ENCODE assay signal across 1 cellular context in genomic region chr9:114174876-114175771, GRCh38.
A peak's percentile ranks its signal among the peaks of the same experiment; 100 is the strongest.
TF ChIP-seq lines count a peak whose summit lies in the region.

No MANE protein-coding gene starts in this region.

TF ChIP-seq in HepG2, 621 proteins besides CTCF, POLR2A, EP300 and RAD21 (continued from another document and continues in another):
- TF ChIP-seq KLF12 (CRISPR knock-in tag; IDR thresholded peaks at IDR 0.05; ENCODE audit: borderline replicate concordance) (no peak; the same call in 1 of the 2 replicates), ARID5B (CRISPR knock-in tag; IDR thresholded peaks at IDR 0.05) (peak; percentile 80), ZNF124 (CRISPR knock-in tag; IDR thresholded peaks at IDR 0.05) (0 out of 2 replicates have a peak, but pooled peaks have one; percentile 23), ZBTB21 (CRISPR knock-in tag; IDR thresholded peaks at IDR 0.05) (no peak), LRRFIP1 (CRISPR knock-in tag; conservative IDR thresholded peaks at IDR 0.05) (no peak), SRSF4 (IDR thresholded peaks at IDR 0.05; ENCODE audit: low read depth, low read length, poor library complexity, severe bottlenecking) (no peak), THAP9 (CRISPR knock-in tag; IDR thresholded peaks at IDR 0.05; ENCODE audit: borderline replicate concordance) (no peak; the same call in 1 of the 2 replicates), ZBTB40 (IDR thresholded peaks at IDR 0.05) (no peak), ZBTB40 (CRISPR knock-in tag; IDR thresholded peaks at IDR 0.05) (peak; percentile 48; the same call in 1 of the 2 replicates), ETS1 (CRISPR knock-in tag; IDR thresholded peaks at IDR 0.05) (no peak), ZNF430 (CRISPR knock-in tag; IDR thresholded peaks at IDR 0.05) (no peak), KDM6A (CRISPR knock-in tag; IDR thresholded peaks at IDR 0.05; ENCODE audit: low read depth) (peak; percentile 96), ESRRA (CRISPR knock-in tag; IDR thresholded peaks at IDR 0.05; ENCODE audit: low read depth) (peak; percentile 97), ZNF12 (CRISPR knock-in tag; IDR thresholded peaks at IDR 0.05) (no peak), ZNF557 (CRISPR knock-in tag; IDR thresholded peaks at IDR 0.05) (no peak), CSRNP2 (CRISPR knock-in tag; conservative IDR thresholded peaks at IDR 0.05; ENCODE audit: low read depth) (no peak), ZSCAN25 (CRISPR knock-in tag; IDR thresholded peaks at IDR 0.05) (peak; percentile 59; the same call in 1 of the 2 replicates), NFIC (IDR thresholded peaks at IDR 0.05; ENCODE audit: low read length) (peak; percentile 46; the same call in 1 of the 2 replicates), PBX3 (CRISPR knock-in tag; IDR thresholded peaks at IDR 0.05; ENCODE audit: borderline replicate concordance) (no peak), ARNTL (CRISPR knock-in tag; IDR thresholded peaks at IDR 0.05) (peak; percentile 86), ZNF713 (CRISPR knock-in tag; IDR thresholded peaks at IDR 0.05) (no peak), ZNF180 (CRISPR knock-in tag; IDR thresholded peaks at IDR 0.05; ENCODE audit: borderline replicate concordance, low read depth) (no peak), ATF2 (CRISPR knock-in tag; IDR thresholded peaks at IDR 0.05) (peak; percentile 79; the same call in 1 of the 2 replicates), ATRX (CRISPR knock-in tag; IDR thresholded peaks at IDR 0.05; ENCODE audit: borderline replicate concordance) (no peak), CBFB (CRISPR knock-in tag; IDR thresholded peaks at IDR 0.05) (peak; percentile 15; the same call in 1 of the 2 replicates), ZSCAN21 (CRISPR knock-in tag; IDR thresholded peaks at IDR 0.05; ENCODE audit: borderline replicate concordance) (0 out of 2 replicates have a peak, but pooled peaks have one; percentile 18), ZNF607 (CRISPR knock-in tag; IDR thresholded peaks at IDR 0.05; ENCODE audit: borderline replicate concordance) (peak; percentile 70; the same call in 1 of the 2 replicates)
